ENCODE assay signal across 8 cellular contexts in genomic region chr16:88091221-88092039, GRCh38.
A peak's percentile ranks its signal among the peaks of the same experiment; 100 is the strongest.
DNase-seq lines count a peak whose midpoint lies in the region; ATAC-seq, FAIRE-seq and TF ChIP-seq lines count a peak whose summit lies in the region.
"Not testable (repeated sequence)": the region's sequence is repeated elsewhere in the genome, so short reads cannot be mapped to it uniquely, and the experiment has no call there.

No MANE protein-coding gene starts in this region.

- not testable (repeated sequence) for BruUV-seq in HepG2 (replicated peaks; lab: Mats Ljungman, UMichigan)

- H3K79me2 ChIP-seq in H9 (ENCODE audit: insufficient read depth, low read length); HepG2 (ENCODE audit: insufficient read depth, low read length); smooth muscle cell (ENCODE audit: low read depth): not testable (repeated sequence)

- not testable (repeated sequence) for H3K36me3 Mint-ChIP-seq in H9 (ENCODE audit: insufficient read depth in 1 of 3, low read depth in 3 of 3); activated T-helper 17 cell treated with anti-CD3 and anti-CD28 coated beads, Interleukin-2, amount 50 U/mL, for 72 hours (ENCODE audit: low read depth)

- not testable (repeated sequence) for H2BK15ac ChIP-seq in H9 (ENCODE audit: low read depth, low read length); neuronal stem cell (ENCODE audit: low read length)

- peak overlapping the region in 1 of 3 experiments; percentile 52; a peak in 1 of 7 replicates for H3K27ac Mint-ChIP-seq in H9
- H3K27ac Mint-ChIP-seq in activated T-helper 17 cell treated with anti-CD3 and anti-CD28 coated beads, Interleukin-2, amount 50 U/mL, for 72 hours: not testable (repeated sequence)

- not testable (repeated sequence) for H4K20me1 ChIP-seq in H9 (ENCODE audit: control insufficient read depth, insufficient read depth, insufficient read length); HepG2 (ENCODE audit: insufficient read depth, low read length); smooth muscle cell (ENCODE audit: low read depth)

- not testable (repeated sequence) for H2BK12ac ChIP-seq in H9 (ENCODE audit: insufficient read length, low read depth, low read length)
- H2BK12ac ChIP-seq in neuronal stem cell (ENCODE audit: low read length): peak overlapping the region; percentile 10

- H3K27me3 ChIP-seq in H9 (ENCODE audit: insufficient read depth, low read length); dorsolateral prefrontal cortex; HepG2 (ENCODE audit: control insufficient read depth in 1 of 2, insufficient read depth in 2 of 2, low read length in 2 of 2); neuronal stem cell (ENCODE audit: control insufficient read depth in 3 of 3, insufficient read depth in 3 of 3, low read depth in 1 of 3, low read length in 3 of 3); smooth muscle cell (ENCODE audit: low read depth): not testable (repeated sequence)

- H2AFZ ChIP-seq in H9 (ENCODE audit: low read length); HepG2 (ENCODE audit: low read length): not testable (repeated sequence)
- peak overlapping the region; percentile 59 for H2AFZ ChIP-seq in neuronal stem cell (ENCODE audit: low read length)
- H2AFZ ChIP-seq in smooth muscle cell (ENCODE audit: low read depth): peak overlapping the region; percentile 31

- H4K8ac ChIP-seq in H9 (replicated peaks; ENCODE audit: insufficient read length, low read depth, low read length); neuronal stem cell (ENCODE audit: low read depth, low read length): not testable (repeated sequence)

- H3K23ac ChIP-seq in H9 (ENCODE audit: insufficient read length, low read depth, low read length); neuronal stem cell (ENCODE audit: low read depth, low read length, poor library complexity): not testable (repeated sequence)

- not testable (repeated sequence) for H2BK20ac ChIP-seq in H9 (ENCODE audit: low read depth, low read length, poor library complexity, severe bottlenecking)

- TF ChIP-seq CTCF in AG10803 (conservative IDR thresholded peaks at IDR 0.05; ENCODE audit: low read length); H9 (conservative IDR thresholded peaks at IDR 0.05); dorsolateral prefrontal cortex (IDR thresholded peaks at IDR 0.05 in 54 of 56, conservative IDR thresholded peaks at IDR 0.05 in 2 of 56; ENCODE audit: low read depth in 1 of 56, partially characterized antibody in 56 of 56); HepG2 (CRISPR knock-in tag; IDR thresholded peaks at IDR 0.05); smooth muscle cell (IDR thresholded peaks at IDR 0.05; ENCODE audit: borderline replicate concordance, insufficient read depth, poor library complexity, severe bottlenecking): not testable (repeated sequence)

- not testable (repeated sequence) for H3K36me3 ChIP-seq in HepG2 (replicated peaks in 1 of 2; ENCODE audit: control insufficient read depth in 1 of 2, insufficient read depth in 2 of 2, low read length in 2 of 2); neuronal stem cell (replicated peaks in 1 of 2; ENCODE audit: control insufficient read depth in 2 of 2, insufficient read depth in 2 of 2, low read length in 2 of 2); smooth muscle cell (ENCODE audit: low read depth)

- not testable (repeated sequence) for H3K79me1 ChIP-seq in H9 (ENCODE audit: insufficient read depth, low read depth, low read length, poor library complexity, severe bottlenecking); neuronal stem cell (ENCODE audit: low read depth, low read length)

- H3K9me3 Mint-ChIP-seq in H9; activated T-helper 17 cell treated with anti-CD3 and anti-CD28 coated beads, Interleukin-2, amount 50 U/mL, for 72 hours: not testable (repeated sequence)

- H3F3A ChIP-seq in smooth muscle cell (ENCODE audit: low read depth): not testable (repeated sequence)

- peak; percentile 22 for DNase-seq in AG10803 (ENCODE audit: low read depth)
- peak; percentile 57 for DNase-seq in H9
- peak in 4 of 10 donors; percentile 36 to 56 (median 50) for DNase-seq in dorsolateral prefrontal cortex
- DNase-seq in left cardiac atrium: peak; percentile 50
- not testable (repeated sequence) for DNase-seq in HepG2 (ENCODE audit: low spot score); neuronal stem cell (ENCODE audit: low spot score)
- DNase-seq in smooth muscle cell (lab: John Stamatoyannopoulos, UW; ENCODE audit: unreplicated experiment): peak; percentile 8

- TF ChIP-seq EP300 in HepG2 (IDR thresholded peaks at IDR 0.05; ENCODE audit: low read depth in 2 of 2, low read length in 2 of 2); HepG2 (CRISPR knock-in tag; IDR thresholded peaks at IDR 0.05; ENCODE audit: borderline replicate concordance): not testable (repeated sequence)

- in situ Hi-C loops in HepG2 (cut with HindIII; ENCODE audit: extremely low pct_ligation_motif_present, low pct_unique_long_range_greater_than_20kb): not testable (repeated sequence)

- not testable (repeated sequence) for H3K9me3 ChIP-seq in H9 (ENCODE audit: control insufficient read depth, low read depth, low read length); HepG2 (ENCODE audit: low read length); neuronal stem cell (replicated peaks in 1 of 2; ENCODE audit: control insufficient read depth in 2 of 2, insufficient read depth in 1 of 2, low read depth in 1 of 2, low read length in 2 of 2); smooth muscle cell (replicated peaks; ENCODE audit: low read depth)

- CTCF ChIA-PET in HepG2 (lab: Yijun Ruan, JAX; ENCODE audit: low intra/inter-chr PET ratio, low total read pairs): not testable (repeated sequence)

- H3K4me1 Mint-ChIP-seq in H9; activated T-helper 17 cell treated with anti-CD3 and anti-CD28 coated beads, Interleukin-2, amount 50 U/mL, for 72 hours: not testable (repeated sequence)

- H3K27me3 Mint-ChIP-seq in H9 (ENCODE audit: low read depth); activated T-helper 17 cell treated with anti-CD3 and anti-CD28 coated beads, Interleukin-2, amount 50 U/mL, for 72 hours: not testable (repeated sequence)

- H2AK5ac ChIP-seq in H9 (ENCODE audit: insufficient read length, low read length); neuronal stem cell (ENCODE audit: low read depth, low read length): not testable (repeated sequence)

- POLR2A ChIA-PET in HepG2 (lab: Yijun Ruan, JAX): not testable (repeated sequence)

- not testable (repeated sequence) for H3K9ac ChIP-seq in H9 (ENCODE audit: extremely low read depth, insufficient read length, low read length); HepG2 (ENCODE audit: insufficient read depth, low read depth, low read length); neuronal stem cell (ENCODE audit: low read depth, low read length, poor library complexity); smooth muscle cell (ENCODE audit: low read depth)

- not testable (repeated sequence) for H3T11ph ChIP-seq in H9 (ENCODE audit: low read length)

- not testable (repeated sequence) for H3K23me2 ChIP-seq in H9 (ENCODE audit: insufficient read length, low read depth, low read length, poor library complexity, severe bottlenecking)

- not testable (repeated sequence) for H3K4me1 ChIP-seq in H9 (ENCODE audit: insufficient read depth, low read length); HepG2 (ENCODE audit: insufficient read depth, low read length); neuronal stem cell (ENCODE audit: control insufficient read depth in 2 of 2, insufficient read depth in 1 of 2, low read depth in 1 of 2, low read length in 2 of 2); smooth muscle cell (ENCODE audit: low read depth)

- peak; percentile 29 for ATAC-seq in activated T-helper 17 cell treated with anti-CD3 and anti-CD28 coated beads, Interleukin-2, amount 50 U/mL, for 72 hours (replicated peaks)
- ATAC-seq in left cardiac atrium: peak; percentile 6 to 27
- ATAC-seq in HepG2: peak; percentile 14

- WGBS in H9 (ENCODE audit: extremely low coverage, insufficient read length, low lambda C conversion rate): no CpG with 5 or more reads among the region's 40 CpGs
- 66% methylated on average over 20 of the region's 40 CpGs for WGBS in HepG2 (ENCODE audit: low lambda C conversion rate)
- WGBS in neuronal stem cell (ENCODE audit: extremely low coverage in 2 of 2, insufficient read length in 2 of 2, insufficient replicate concordance in 1 of 2), 2 donors: no CpG with 5 or more reads among the region's 40 CpGs
- WGBS in smooth muscle cell (ENCODE audit: low lambda C conversion rate): 54% methylated on average over 39 of the region's 40 CpGs

- not testable (repeated sequence) for H3K4me3 Mint-ChIP-seq in H9; activated T-helper 17 cell treated with anti-CD3 and anti-CD28 coated beads, Interleukin-2, amount 50 U/mL, for 72 hours

- H3K56ac ChIP-seq in H9 (ENCODE audit: insufficient read length, low read depth, low read length): not testable (repeated sequence)

- not testable (repeated sequence) for TF ChIP-seq POLR2A in HepG2 (IDR thresholded peaks at IDR 0.05; ENCODE audit: insufficient read depth in 1 of 2, low read depth in 2 of 2, low read length in 2 of 2)

- not testable (repeated sequence) for H3K4me3 ChIP-seq in AG10803 (ENCODE audit: low read length); HepG2 (replicated peaks in 1 of 3; ENCODE audit: insufficient read depth in 1 of 3, low read depth in 2 of 3, low read length in 3 of 3); neuronal stem cell (ENCODE audit: low read length in 2 of 2); smooth muscle cell
- peak overlapping the region in 16 of 59 donors; percentile 1 to 59 (median 42) for H3K4me3 ChIP-seq in dorsolateral prefrontal cortex

- H3K14ac ChIP-seq in H9 (ENCODE audit: insufficient read depth, low read length): not testable (repeated sequence)
- H3K14ac ChIP-seq in neuronal stem cell (ENCODE audit: low read length): peak overlapping the region; percentile 2

- H2BK5ac ChIP-seq in H9 (ENCODE audit: insufficient read length, low read length); neuronal stem cell (ENCODE audit: low read length): not testable (repeated sequence)

- not testable (repeated sequence) for H4K91ac ChIP-seq in H9 (ENCODE audit: insufficient read length, low read depth, low read length); neuronal stem cell (ENCODE audit: low read depth, low read length, poor library complexity)

- FAIRE-seq in HepG2 (lab: Jason Lieb, UNC): not testable (repeated sequence)

- not testable (repeated sequence) for H3K4ac ChIP-seq in H9 (ENCODE audit: low read depth, low read length); neuronal stem cell (ENCODE audit: low read length)

- H4K5ac ChIP-seq in H9 (ENCODE audit: insufficient read length, low read depth, low read length): not testable (repeated sequence)

- not testable (repeated sequence) for TF ChIP-seq RAD21 in HepG2 (CRISPR knock-in tag; IDR thresholded peaks at IDR 0.05)

- intact Hi-C loops in dorsolateral prefrontal cortex (cut with DNase I); left cardiac atrium (cut with DNase I); HepG2 (cut with micrococcal nuclease; ENCODE audit: unreplicated experiment): not testable (repeated sequence)

- not testable (repeated sequence) for H3K4me2 ChIP-seq in H9 (ENCODE audit: insufficient read depth, insufficient read length, low read length); HepG2 (ENCODE audit: low read depth, low read length); neuronal stem cell (ENCODE audit: insufficient read depth, low read length, poor library complexity, severe bottlenecking)
- peak overlapping the region; percentile 59 for H3K4me2 ChIP-seq in smooth muscle cell

- H3K18ac ChIP-seq in H9 (ENCODE audit: insufficient read length, low read depth, low read length): not testable (repeated sequence)
- H3K18ac ChIP-seq in neuronal stem cell (ENCODE audit: low read length): peak overlapping the region; percentile 57

- not testable (repeated sequence) for H3K27ac ChIP-seq in H9 (ENCODE audit: insufficient read length, low read depth, low read length); HepG2 (ENCODE audit: extremely low read length, insufficient read depth, low read length); neuronal stem cell (replicated peaks; ENCODE audit: low read length)
- H3K27ac ChIP-seq in dorsolateral prefrontal cortex: peak overlapping the region in 49 of 59 donors; percentile 26 to 92 (median 61)
- peak overlapping the region; percentile 42 for H3K27ac ChIP-seq in smooth muscle cell (ENCODE audit: low read depth)

- not testable (repeated sequence) for H2BK120ac ChIP-seq in H9 (ENCODE audit: low read depth, low read length, poor library complexity, severe bottlenecking); neuronal stem cell (ENCODE audit: low read depth, low read length)
